In the genomic region with DNA sequence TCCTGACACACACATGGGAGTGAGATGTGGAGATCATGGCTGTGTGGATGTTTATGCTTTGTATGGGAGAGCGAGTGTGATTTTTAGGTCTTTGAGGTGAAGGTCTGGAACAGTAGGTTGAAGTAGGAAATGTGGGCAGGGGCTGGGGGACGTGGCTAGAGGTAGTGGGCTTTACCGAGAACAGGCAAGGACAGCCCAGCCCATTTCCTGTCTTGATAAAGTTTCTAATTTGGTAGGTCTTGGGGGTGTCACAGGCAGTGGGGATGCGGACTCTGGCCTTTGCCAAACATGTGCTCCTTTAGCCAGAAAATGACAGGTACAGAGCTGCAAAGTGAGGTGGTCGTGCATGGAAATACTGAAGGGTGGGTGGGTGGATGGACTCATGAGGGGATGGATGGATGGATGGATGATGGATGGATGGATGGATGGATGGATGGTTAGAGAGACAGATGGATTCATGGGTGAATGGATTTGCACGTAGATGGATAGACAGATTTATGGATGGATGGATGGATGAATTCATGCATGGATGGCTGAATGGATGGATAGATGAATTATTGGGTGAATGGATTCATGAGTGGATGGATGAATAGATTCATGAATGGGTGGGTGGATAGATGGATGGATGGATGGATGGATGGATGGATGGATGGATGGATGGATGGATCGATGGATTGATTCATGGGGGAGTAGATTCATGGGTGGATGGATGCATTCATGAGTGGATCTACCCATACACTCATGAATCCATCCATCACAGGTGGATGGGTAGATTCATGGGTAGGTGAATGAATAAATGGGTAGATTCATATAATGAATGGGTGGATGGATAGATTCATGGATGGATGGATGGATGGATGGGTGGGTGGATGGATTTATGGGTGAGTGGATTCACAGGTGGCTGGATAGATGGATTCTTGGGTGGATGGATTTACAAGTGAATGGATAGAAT, we compare ENCODE assay signal across 16 cellular contexts.
"Had no signal": no experiment of that assay in that cellular context is flagged by ENCODE, and none has a peak within 500 bp of the region (broad histone marks: within the 10 kb centered on the region; RNA-seq: fewer than 3 reads in every experiment).

No MANE protein-coding gene starts in this region.

- H3K27ac ChIP-seq: body of pancreas, pancreas, right lobe of liver had no signal

- H3K4me1 ChIP-seq: body of pancreas, pancreas had no signal

- DNase-seq: activated CD4-positive, alpha-beta memory T cell treated with anti-CD3 and anti-CD28 coated beads, Interleukin-2, amount 10 ng/mL, durations not matched to agents 7 days and 5 days; activated CD4-positive, alpha-beta T cell treated with anti-CD3 and anti-CD28 coated beads for 48 hours; activated CD4-positive, CD25-positive, alpha-beta regulatory T cell; activated CD8-positive, alpha-beta memory T cell treated with anti-CD3 and anti-CD28 coated beads, Interleukin-2, amount 10 ng/mL, durations not matched to agents 7 days and 5 days; activated naive CD8-positive, alpha-beta T cell treated with anti-CD3 and anti-CD28 coated beads for 36 hours; body of pancreas; immature natural killer cell; kidney glomerular epithelial cell; mesendoderm; naive thymus-derived CD8-positive, alpha-beta T cell; pancreas; right lobe of liver; stimulated activated CD4-positive, alpha-beta T cell treated with anti-CD3 and anti-CD28 coated beads, Interleukin-1b, Interleukin-23, amount 100 ng/mL, for 48 hours; stimulated activated naive CD4-positive, alpha-beta T cell treated with Interleukin-2 at 50 U/mL for 16 hours; T-helper 1 cell; T1000 had no signal

- ATAC-seq: activated CD8-positive, alpha-beta memory T cell treated with anti-CD3 and anti-CD28 coated beads, Interleukin-2, amount 10 ng/mL, durations not matched to agents 7 days and 5 days; body of pancreas; naive thymus-derived CD8-positive, alpha-beta T cell; pancreas; right lobe of liver had no signal

- H3K27me3 ChIP-seq: body of pancreas, pancreas, right lobe of liver had no signal

- H3K36me3 ChIP-seq: pancreas had no signal

- H3K4me3 ChIP-seq: body of pancreas, pancreas, right lobe of liver had no signal

- H3K9me3 ChIP-seq: body of pancreas, pancreas, right lobe of liver had no signal
